ENCODE assay signal across 8 cellular contexts in the genomic region with DNA sequence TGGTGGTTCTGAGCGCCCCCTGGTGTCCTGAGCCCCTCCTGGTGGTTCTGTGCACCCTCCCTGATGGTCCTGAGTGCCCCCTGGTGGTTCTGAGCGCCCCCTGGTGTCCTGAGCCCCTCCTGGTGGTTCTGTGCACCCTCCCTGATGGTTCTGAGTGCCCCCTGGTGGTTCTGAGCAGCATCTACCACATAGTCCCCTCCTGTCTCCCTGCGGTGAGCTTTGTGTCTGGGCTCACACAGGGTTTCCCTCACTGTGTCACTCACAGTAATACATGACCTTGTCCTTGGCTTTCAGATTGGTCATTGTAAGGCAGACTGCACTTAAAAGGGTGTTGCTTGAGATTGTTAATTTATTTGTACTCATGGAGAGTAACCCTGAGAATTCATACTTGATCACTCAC.
DNase-seq lines count a peak whose midpoint lies in the region; ATAC-seq and TF ChIP-seq lines count a peak whose summit lies in the region.
"Not testable (repeated sequence)": the region's sequence is repeated elsewhere in the genome, so short reads cannot be mapped to it uniquely, and the experiment has no call there.

No MANE protein-coding gene starts in this region.

- intact Hi-C loops in CD8-positive, alpha-beta T cell (cut with DNase I, micrococcal nuclease), result not testable (repeated sequence)
- intact Hi-C loops in activated B cell treated with CpG ODN at 0.5 μM for 24 hours (cut with micrococcal nuclease), result loop anchor here (10.0 kb wide), 1 partner anchor 326 kb away; no protein-coding TSS in a partner anchor

- DNase-seq in CD8-positive, alpha-beta T cell, result peak in 1 of 7 experiments; percentile 29
- DNase-seq in activated B cell treated with CpG ODN at 0.5 μM for 24 hours; activated naive CD8-positive, alpha-beta T cell treated with anti-CD3 and anti-CD28 coated beads, Interleukin-2, amount 50 U/mL, for 24 hours: not testable (repeated sequence)
- DNase-seq in activated T-cell treated with anti-CD3 and anti-CD28 coated beads, Interleukin-2, amount 50 U/mL, for 48 hours, result peak; percentile 50 to 63
- DNase-seq in stimulated activated naive CD4-positive, alpha-beta T cell (lab: John Stamatoyannopoulos, UW), result peak in 5 of 6 experiments; percentile 3 to 29 (median 11)

- H3K27me3 Mint-ChIP-seq in CD8-positive, alpha-beta T cell (ENCODE audit: low read depth); activated B cell treated with CpG ODN at 0.5 μM for 24 hours; activated naive CD8-positive, alpha-beta T cell treated with anti-CD3 and anti-CD28 coated beads, Interleukin-2, amount 50 U/mL, for 24 hours: not testable (repeated sequence)

- H3K4me1 Mint-ChIP-seq in CD8-positive, alpha-beta T cell (ENCODE audit: low read depth), result peaks cover 46% of the 10 kb centered on the region
- peaks cover 19% of the 10 kb centered on the region for H3K4me1 Mint-ChIP-seq in activated B cell treated with CpG ODN at 0.5 μM for 24 hours
- peaks cover 55% of the 10 kb centered on the region for H3K4me1 Mint-ChIP-seq in activated naive CD8-positive, alpha-beta T cell treated with anti-CD3 and anti-CD28 coated beads, Interleukin-2, amount 50 U/mL, for 24 hours

- CTCF ChIA-PET in CD8-positive, alpha-beta T cell (lab: Charles Lee), result interaction anchor here (0.5 to 2.1 kb wide), 10 partner anchors 8 to 62 kb away, joined by 3 to 9 read pairs (median 5); no protein-coding TSS in a partner anchor
- CTCF ChIA-PET in activated B cell treated with CpG ODN at 0.5 μM for 24 hours (lab: Charles Lee), result interaction anchor here (0.8 kb wide), 1 partner anchor 27 kb away, joined by 3 read pairs; no protein-coding TSS in a partner anchor

- H3K27ac ChIP-seq in CD8-positive, alpha-beta T cell (ENCODE audit: low read depth, low read length); liver (ENCODE audit: low read depth in 1 of 2, low read length in 2 of 2): not testable (repeated sequence)
- peak overlapping the region; percentile 31 for H3K27ac ChIP-seq in KOPT-K1 (ENCODE audit: low read depth, low read length, poor library complexity, severe bottlenecking)

- 58% methylated on average over 2 of the region's 3 CpGs for WGBS in liver

- H3K4me3 ChIP-seq in CD8-positive, alpha-beta T cell (ENCODE audit: low read depth, low read length); liver (ENCODE audit: low read depth in 1 of 3, low read length in 3 of 3): not testable (repeated sequence)

- TF ChIP-seq RAD21 in liver (IDR thresholded peaks at IDR 0.05), result not testable (repeated sequence)

- not testable (repeated sequence) for H3K36me3 ChIP-seq in CD8-positive, alpha-beta T cell (ENCODE audit: insufficient read depth, low read length); KOPT-K1 (ENCODE audit: insufficient read depth, low read length); liver (ENCODE audit: control insufficient read depth in 4 of 4, insufficient read depth in 3 of 4, low read depth in 1 of 4, low read length in 3 of 4)

- H3K36me3 Mint-ChIP-seq in CD8-positive, alpha-beta T cell; activated B cell treated with CpG ODN at 0.5 μM for 24 hours (ENCODE audit: low read depth); activated naive CD8-positive, alpha-beta T cell treated with anti-CD3 and anti-CD28 coated beads, Interleukin-2, amount 50 U/mL, for 24 hours (ENCODE audit: low read depth): not testable (repeated sequence)

- H3K27ac Mint-ChIP-seq in CD8-positive, alpha-beta T cell, result peak overlapping the region; percentile 18
- not testable (repeated sequence) for H3K27ac Mint-ChIP-seq in activated B cell treated with CpG ODN at 0.5 μM for 24 hours
- peak overlapping the region; percentile 59 for H3K27ac Mint-ChIP-seq in activated naive CD8-positive, alpha-beta T cell treated with anti-CD3 and anti-CD28 coated beads, Interleukin-2, amount 50 U/mL, for 24 hours

- not testable (repeated sequence) for TF ChIP-seq CTCF in CD8-positive, alpha-beta T cell (IDR thresholded peaks at IDR 0.05); activated B cell treated with CpG ODN at 0.5 μM for 24 hours (IDR thresholded peaks at IDR 0.05)
- TF ChIP-seq CTCF in liver (IDR thresholded peaks at IDR 0.05; ENCODE audit: low read depth, low read length, missing input control), result peak; percentile 7

- not testable (repeated sequence) for H3K4me3 Mint-ChIP-seq in CD8-positive, alpha-beta T cell; activated B cell treated with CpG ODN at 0.5 μM for 24 hours; activated naive CD8-positive, alpha-beta T cell treated with anti-CD3 and anti-CD28 coated beads, Interleukin-2, amount 50 U/mL, for 24 hours

- not testable (repeated sequence) for H3K27me3 ChIP-seq in CD8-positive, alpha-beta T cell (ENCODE audit: insufficient read depth, low read length); liver (ENCODE audit: control insufficient read depth in 4 of 4, insufficient read depth in 4 of 4, low read length in 3 of 4)

- ATAC-seq in CD8-positive, alpha-beta T cell, result peak; percentile 30
- ATAC-seq in GM18499 (IDR thresholded peaks at IDR 0.05; ENCODE audit: insufficient read depth, unreplicated experiment) (peak; percentile 47), activated B cell treated with CpG ODN at 0.5 μM for 24 hours (ENCODE audit: low read depth) (peak; percentile 38)
- not testable (repeated sequence) for ATAC-seq in activated naive CD8-positive, alpha-beta T cell treated with anti-CD3 and anti-CD28 coated beads, Interleukin-2, amount 50 U/mL, for 24 hours

- H3K4me1 ChIP-seq in CD8-positive, alpha-beta T cell (ENCODE audit: insufficient read depth, low read length), result peaks cover 45% of the 10 kb centered on the region
- not testable (repeated sequence) for H3K4me1 ChIP-seq in liver (ENCODE audit: control insufficient read depth in 4 of 4, insufficient read depth in 4 of 4, low read length in 3 of 4)

- not testable (repeated sequence) for H3K9me3 Mint-ChIP-seq in CD8-positive, alpha-beta T cell; activated B cell treated with CpG ODN at 0.5 μM for 24 hours; activated naive CD8-positive, alpha-beta T cell treated with anti-CD3 and anti-CD28 coated beads, Interleukin-2, amount 50 U/mL, for 24 hours

- not testable (repeated sequence) for H3K9ac ChIP-seq in liver (ENCODE audit: low read depth in 1 of 2, low read length in 2 of 2)

- POLR2A ChIA-PET in CD8-positive, alpha-beta T cell (lab: Charles Lee), result interaction anchor here (1.0 kb wide), 1 partner anchor 19 kb away, joined by 3 read pairs; no protein-coding TSS in a partner anchor
- POLR2A ChIA-PET in activated B cell treated with CpG ODN at 0.5 μM for 24 hours (lab: Charles Lee), result not testable (repeated sequence)

- H3K9me3 ChIP-seq in CD8-positive, alpha-beta T cell (ENCODE audit: low read length); liver (ENCODE audit: control insufficient read depth in 4 of 4, low read length in 3 of 4): not testable (repeated sequence)
- peaks cover 14% of the 10 kb centered on the region for H3K9me3 ChIP-seq in KOPT-K1 (ENCODE audit: insufficient read depth, low read length, poor library complexity, severe bottlenecking)
